20 cellular contexts compared by ENCODE assay signal in genomic region chr9:126962336-126962735, GRCh38. TPM values are rescaled to one million over a fixed set of nuclear protein-coding genes. Genes with fewer than 3 reads are reported as not detected.
DNase-seq lines count a peak whose midpoint lies in the region; ATAC-seq and TF ChIP-seq lines count a peak whose summit lies in the region.
"Had no signal": no experiment of that assay in that cellular context is flagged by ENCODE, and none has a peak within 500 bp of the region (broad histone marks: within the 10 kb centered on the region; RNA-seq: fewer than 3 reads in every experiment).

No MANE protein-coding gene starts in this region.

- WGBS in heart right ventricle, 2 donors: 66 to 75% methylated on average over 6 of the region's 6 CpGs
- 40 to 54% (median 43%) methylated on average over 6 of the region's 6 CpGs for WGBS in psoas muscle, 3 donors

- H3K27ac ChIP-seq in heart right ventricle (peak overlapping the region in 8 of 10 donors; percentile 11 to 81 (median 58)), layer of hippocampus (ENCODE audit: low read depth, low read length) (peak overlapping the region; percentile 55), psoas muscle (peak overlapping the region; percentile 37), upper lobe of right lung (no peak overlapping the region)

- intact Hi-C loops in heart right ventricle (cut with DNase I) (loop anchor here in 2 of 10 donors (5.0 to 10.0 kb wide), 2 partner anchors 162 to 235 kb away; partner anchors contain the start of gene ANGPTL2 (in 1 of the 2)), left ventricle myocardium superior (cut with micrococcal nuclease) (no loop called here), psoas muscle (cut with DNase I) (no loop called here), upper lobe of right lung (cut with DNase I) (no loop called here)

- no peaks in the 10 kb centered on the region for H3K27me3 ChIP-seq in heart right ventricle
- no peaks in the 10 kb centered on the region for H3K27me3 ChIP-seq in layer of hippocampus (ENCODE audit: control insufficient read depth, insufficient read depth, low read length)
- no peaks in the 10 kb centered on the region for H3K27me3 ChIP-seq in psoas muscle (ENCODE audit: insufficient read depth in 3 of 3, low read length in 2 of 3)
- no peaks in the 10 kb centered on the region for H3K27me3 ChIP-seq in upper lobe of right lung
- H3K27me3 ChIP-seq: BE2C had no signal

- ATAC-seq in heart right ventricle (peak in 1 of 8 donors; percentile 18), left ventricle myocardium superior (no peak), psoas muscle (no peak), upper lobe of right lung (peak; percentile 76), HG02678 (IDR thresholded peaks at IDR 0.05; ENCODE audit: unreplicated experiment) (no peak), GM19035 (IDR thresholded peaks at IDR 0.05; ENCODE audit: unreplicated experiment) (no peak), GM21515 (IDR thresholded peaks at IDR 0.05; ENCODE audit: unreplicated experiment) (no peak)

- H3K36me3 ChIP-seq in heart right ventricle (peaks cover 0 to 19% (median 0%) of the 10 kb centered on the region in 9 donors), psoas muscle (ENCODE audit: insufficient read depth in 1 of 2, low read depth in 1 of 2) (no peaks in the 10 kb centered on the region), upper lobe of right lung (no peaks in the 10 kb centered on the region)
- H3K36me3 ChIP-seq: BE2C had no signal

- TF ChIP-seq CTCF in heart right ventricle (IDR thresholded peaks at IDR 0.05) (no peak), psoas muscle (IDR thresholded peaks at IDR 0.05) (no peak), upper lobe of right lung (IDR thresholded peaks at IDR 0.05) (no peak)

- H3K9me3 ChIP-seq in heart right ventricle (no peaks in the 10 kb centered on the region), psoas muscle (no peaks in the 10 kb centered on the region), upper lobe of right lung (no peaks in the 10 kb centered on the region)
- H3K9me3 ChIP-seq: BE2C had no signal

- DNase-seq in heart right ventricle: no peak
- no peak for DNase-seq in left ventricle myocardium superior
- DNase-seq in psoas muscle: no peak
- no peak for DNase-seq in upper lobe of right lung
- DNase-seq: BE2C; CD4-positive, CD25-positive, alpha-beta regulatory T cell; COR-L47; DMS 273 treated with DMSO at 0.1 percent for 48 hours; DND-41; H9; IMR-90; NCI-H1417; NCI-H187; NCI-H2107; NCI-H510A; NCI-H774 had no signal

- no peak overlapping the region for H3K4me3 ChIP-seq in heart right ventricle
- H3K4me3 ChIP-seq in psoas muscle: no peak overlapping the region
- no peak overlapping the region for H3K4me3 ChIP-seq in upper lobe of right lung

- H3K4me1 ChIP-seq in heart right ventricle (peaks cover 0 to 57% (median 19%) of the 10 kb centered on the region in 9 donors), psoas muscle (peaks cover 34% of the 10 kb centered on the region), upper lobe of right lung (peaks cover 10% of the 10 kb centered on the region)
- H3K4me1 ChIP-seq: BE2C had no signal

RNA-seq across cellular contexts. Expression of gene RALGPS1, which starts 47.8 kb away (rescaled TPM):
- total RNA-seq in heart right ventricle (10 to 100 TPM; 13.5 to 25.0 (median 17.0) TPM), left ventricle myocardium superior (21.1 TPM), psoas muscle (1 to 10 TPM; 5.3 to 7.7 (median 5.7) TPM), upper lobe of right lung (15.9 TPM)
- polyA plus RNA-seq in heart right ventricle (10 to 100 TPM in 1 of 2 donors, 1 to 10 TPM in 1; 4.2 to 14.4 TPM), psoas muscle (1 to 10 TPM; 3.9 to 6.0 (median 4.1) TPM)
